In genomic region chr4:86972997-86973396, GRCh38 we compare ENCODE assay signal across 1 cellular context.
TF ChIP-seq lines count a peak whose summit lies in the region.

No MANE protein-coding gene starts in this region.

TF ChIP-seq in HepG2, 621 proteins besides CTCF, POLR2A, EP300 and RAD21 (continued from another document and continues in another):
- TF ChIP-seq, protein P1, sequence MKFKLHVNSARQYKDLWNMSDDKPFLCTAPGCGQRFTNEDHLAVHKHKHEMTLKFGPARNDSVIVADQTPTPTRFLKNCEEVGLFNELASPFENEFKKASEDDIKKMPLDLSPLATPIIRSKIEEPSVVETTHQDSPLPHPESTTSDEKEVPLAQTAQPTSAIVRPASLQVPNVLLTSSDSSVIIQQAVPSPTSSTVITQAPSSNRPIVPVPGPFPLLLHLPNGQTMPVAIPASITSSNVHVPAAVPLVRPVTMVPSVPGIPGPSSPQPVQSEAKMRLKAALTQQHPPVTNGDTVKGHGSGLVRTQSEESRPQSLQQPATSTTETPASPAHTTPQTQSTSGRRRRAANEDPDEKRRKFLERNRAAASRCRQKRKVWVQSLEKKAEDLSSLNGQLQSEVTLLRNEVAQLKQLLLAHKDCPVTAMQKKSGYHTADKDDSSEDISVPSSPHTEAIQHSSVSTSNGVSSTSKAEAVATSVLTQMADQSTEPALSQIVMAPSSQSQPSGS (CRISPR knock-in tag; IDR thresholded peaks at IDR 0.05): peak; percentile 28; the same call in 1 of the 2 replicates
- peak; percentile 59 for TF ChIP-seq POGK (CRISPR knock-in tag; conservative IDR thresholded peaks at IDR 0.05)
- TF ChIP-seq, protein P2, sequence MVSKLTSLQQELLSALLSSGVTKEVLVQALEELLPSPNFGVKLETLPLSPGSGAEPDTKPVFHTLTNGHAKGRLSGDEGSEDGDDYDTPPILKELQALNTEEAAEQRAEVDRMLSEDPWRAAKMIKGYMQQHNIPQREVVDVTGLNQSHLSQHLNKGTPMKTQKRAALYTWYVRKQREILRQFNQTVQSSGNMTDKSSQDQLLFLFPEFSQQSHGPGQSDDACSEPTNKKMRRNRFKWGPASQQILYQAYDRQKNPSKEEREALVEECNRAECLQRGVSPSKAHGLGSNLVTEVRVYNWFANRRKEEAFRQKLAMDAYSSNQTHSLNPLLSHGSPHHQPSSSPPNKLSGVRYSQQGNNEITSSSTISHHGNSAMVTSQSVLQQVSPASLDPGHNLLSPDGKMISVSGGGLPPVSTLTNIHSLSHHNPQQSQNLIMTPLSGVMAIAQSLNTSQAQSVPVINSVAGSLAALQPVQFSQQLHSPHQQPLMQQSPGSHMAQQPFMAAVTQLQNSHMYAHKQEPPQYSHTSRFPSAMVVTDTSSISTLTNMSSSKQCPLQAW (CRISPR knock-in tag; IDR thresholded peaks at IDR 0.05): peak; percentile 74
- TF ChIP-seq GATAD1 (CRISPR knock-in tag; IDR thresholded peaks at IDR 0.05): 0 out of 2 replicates have a peak, but pooled peaks have one; percentile 27
- TF ChIP-seq IRF9 (CRISPR knock-in tag; IDR thresholded peaks at IDR 0.05; ENCODE audit: borderline replicate concordance): no peak
- peak; percentile 62; the same call in 1 of the 2 replicates for TF ChIP-seq RXRA (CRISPR knock-in tag; IDR thresholded peaks at IDR 0.05)
- TF ChIP-seq MXI1 (IDR thresholded peaks at IDR 0.05; ENCODE audit: borderline replicate concordance, low read depth, low read length): no peak
- TF ChIP-seq BCL6 (CRISPR knock-in tag; IDR thresholded peaks at IDR 0.05): peak; percentile 55; the same call in 1 of the 2 replicates
- no peak for TF ChIP-seq ISX (CRISPR knock-in tag; conservative IDR thresholded peaks at IDR 0.05)
- TF ChIP-seq HOMEZ (CRISPR knock-in tag; IDR thresholded peaks at IDR 0.05; ENCODE audit: low read depth): peak; percentile 85; the same call in 1 of the 2 replicates
- TF ChIP-seq MLX (CRISPR knock-in tag; IDR thresholded peaks at IDR 0.05): 0 out of 2 replicates have a peak, but pooled peaks have one; percentile 22
- TF ChIP-seq, protein P3, sequence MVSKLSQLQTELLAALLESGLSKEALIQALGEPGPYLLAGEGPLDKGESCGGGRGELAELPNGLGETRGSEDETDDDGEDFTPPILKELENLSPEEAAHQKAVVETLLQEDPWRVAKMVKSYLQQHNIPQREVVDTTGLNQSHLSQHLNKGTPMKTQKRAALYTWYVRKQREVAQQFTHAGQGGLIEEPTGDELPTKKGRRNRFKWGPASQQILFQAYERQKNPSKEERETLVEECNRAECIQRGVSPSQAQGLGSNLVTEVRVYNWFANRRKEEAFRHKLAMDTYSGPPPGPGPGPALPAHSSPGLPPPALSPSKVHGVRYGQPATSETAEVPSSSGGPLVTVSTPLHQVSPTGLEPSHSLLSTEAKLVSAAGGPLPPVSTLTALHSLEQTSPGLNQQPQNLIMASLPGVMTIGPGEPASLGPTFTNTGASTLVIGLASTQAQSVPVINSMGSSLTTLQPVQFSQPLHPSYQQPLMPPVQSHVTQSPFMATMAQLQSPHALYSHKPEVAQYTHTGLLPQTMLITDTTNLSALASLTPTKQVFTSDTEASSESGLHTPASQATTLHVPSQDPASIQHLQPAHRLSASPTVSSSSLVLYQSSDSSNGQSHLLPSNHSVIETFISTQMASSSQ (IDR thresholded peaks at IDR 0.05; ENCODE audit: low read depth): peak; percentile 36; the same call in 1 of the 2 replicates
- TF ChIP-seq, protein P3 (CRISPR knock-in tag; IDR thresholded peaks at IDR 0.05; ENCODE audit: borderline replicate concordance): peak; percentile 39; the same call in 1 of the 2 replicates
- no peak for TF ChIP-seq FOSL1 (CRISPR knock-in tag; IDR thresholded peaks at IDR 0.05; ENCODE audit: borderline replicate concordance)
- TF ChIP-seq ZSCAN31 (CRISPR knock-in tag; IDR thresholded peaks at IDR 0.05; ENCODE audit: low read depth): peak; percentile 60; the same call in 1 of the 2 replicates
- peak; percentile 61; the same call in 1 of the 2 replicates for TF ChIP-seq ARID4A (CRISPR knock-in tag; IDR thresholded peaks at IDR 0.05; ENCODE audit: borderline replicate concordance)
- no peak for TF ChIP-seq RORA (CRISPR knock-in tag; IDR thresholded peaks at IDR 0.05)
- TF ChIP-seq CSRNP1 (CRISPR knock-in tag; IDR thresholded peaks at IDR 0.05): no peak
- no peak for TF ChIP-seq TCF12 (IDR thresholded peaks at IDR 0.05)
- TF ChIP-seq TCF12 (CRISPR knock-in tag; IDR thresholded peaks at IDR 0.05): peak; percentile 34; the same call in 1 of the 2 replicates
- peak; percentile 71; the same call in 1 of the 2 replicates for TF ChIP-seq MTA1 (CRISPR knock-in tag; IDR thresholded peaks at IDR 0.05; ENCODE audit: borderline replicate concordance)
- no peak for TF ChIP-seq ZNF510 (CRISPR knock-in tag; IDR thresholded peaks at IDR 0.05; ENCODE audit: low read depth)
- TF ChIP-seq ETV5 (CRISPR knock-in tag; IDR thresholded peaks at IDR 0.05; ENCODE audit: borderline replicate concordance): peak; percentile 57; the same call in 1 of the 2 replicates
- TF ChIP-seq, protein P4, sequence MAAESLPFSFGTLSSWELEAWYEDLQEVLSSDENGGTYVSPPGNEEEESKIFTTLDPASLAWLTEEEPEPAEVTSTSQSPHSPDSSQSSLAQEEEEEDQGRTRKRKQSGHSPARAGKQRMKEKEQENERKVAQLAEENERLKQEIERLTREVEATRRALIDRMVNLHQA (CRISPR knock-in tag; IDR thresholded peaks at IDR 0.05): no peak
- peak; percentile 56; the same call in 1 of the 2 replicates for TF ChIP-seq GATA4 (IDR thresholded peaks at IDR 0.05; ENCODE audit: borderline replicate concordance, low read depth)
- TF ChIP-seq MIER3 (CRISPR knock-in tag; IDR thresholded peaks at IDR 0.05; ENCODE audit: borderline replicate concordance): peak; percentile 88; the same call in 1 of the 2 replicates
- TF ChIP-seq ZNF883 (CRISPR knock-in tag; IDR thresholded peaks at IDR 0.05; ENCODE audit: not compliant biosample characterization): no peak
- no peak for TF ChIP-seq ZMAT3 (CRISPR knock-in tag; conservative IDR thresholded peaks at IDR 0.05)
- peak; percentile 50; the same call in 1 of the 2 replicates for TF ChIP-seq ZNF232 (CRISPR knock-in tag; IDR thresholded peaks at IDR 0.05; ENCODE audit: borderline replicate concordance)
- 0 out of 2 replicates have a peak, but pooled peaks have one; percentile 54 for TF ChIP-seq KMT2A (CRISPR knock-in tag; IDR thresholded peaks at IDR 0.05)
- peak; percentile 61; the same call in 1 of the 2 replicates for TF ChIP-seq SP5 (CRISPR knock-in tag; IDR thresholded peaks at IDR 0.05; ENCODE audit: borderline replicate concordance, low read depth)
